ENCODE assay signal across 12 cellular contexts in the genomic region with DNA sequence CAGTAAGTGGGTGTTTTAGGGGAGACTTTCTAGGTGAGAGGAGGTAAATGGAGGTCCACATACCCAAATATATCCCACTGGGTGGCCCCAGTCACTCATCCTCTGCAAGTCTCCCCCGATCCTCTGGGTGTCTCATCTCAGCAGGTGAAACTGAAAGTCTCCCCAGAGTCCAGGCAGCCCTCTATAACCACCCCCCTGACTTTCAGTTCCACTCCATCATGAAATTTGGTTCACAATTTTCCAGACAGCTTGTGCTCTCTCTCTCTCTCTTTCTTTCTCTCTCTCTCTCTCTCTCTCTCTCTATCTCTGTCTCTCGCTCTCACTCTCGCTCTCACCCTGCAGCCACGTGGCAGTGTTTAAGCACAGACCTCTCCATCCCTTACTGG.
DNase-seq lines count a peak whose midpoint lies in the region; ATAC-seq and TF ChIP-seq lines count a peak whose summit lies in the region.
"Had no signal": no experiment of that assay in that cellular context is flagged by ENCODE, and none has a peak within 500 bp of the region (broad histone marks: within the 10 kb centered on the region; RNA-seq: fewer than 3 reads in every experiment).

No MANE protein-coding gene starts in this region.

- no peaks in the 10 kb centered on the region for H4K20me1 ChIP-seq in MM.1S (ENCODE audit: insufficient read depth, low read length)

- in situ Hi-C loops in GM13977 (cut with MboI; ENCODE audit: low pct_unique_long_range_greater_than_20kb, low sequenced_read_pairs, unreplicated experiment), result no loop called here

- H2AFZ ChIP-seq in MM.1S (ENCODE audit: low read length), result peak overlapping the region; percentile 63

- peak overlapping the region; percentile 10; the same call in 1 of the 2 replicates for H3K27ac ChIP-seq in MM.1S (ENCODE audit: low read length)

- H3K4me3 ChIP-seq in MM.1S (ENCODE audit: low read length), result peak overlapping the region; percentile 43
- no peak overlapping the region for H3K4me3 ChIP-seq in foreskin fibroblast (ENCODE audit: low read depth in 1 of 2, low read length in 2 of 2)

- TF ChIP-seq CTCF in GM13977 (IDR thresholded peaks at IDR 0.05; ENCODE audit: extremely low read depth, insufficient read depth, missing control alignments), result no peak
- peak; percentile 15; the same call in 1 of the 2 replicates for TF ChIP-seq CTCF in MM.1S (IDR thresholded peaks at IDR 0.05; ENCODE audit: low read length)
- no peak for TF ChIP-seq CTCF in nephron (IDR thresholded peaks at IDR 0.05; ENCODE audit: unreplicated experiment in 3 of 3)
- TF ChIP-seq CTCF in foreskin fibroblast (IDR thresholded peaks at IDR 0.05; ENCODE audit: low read depth, low read length), result no peak

- H3K36me3 ChIP-seq in MM.1S (replicated peaks; ENCODE audit: insufficient read depth, low read length), result no peaks in the 10 kb centered on the region

- H3K9me3 ChIP-seq in MM.1S (replicated peaks; ENCODE audit: insufficient read depth, low read length), result no peaks in the 10 kb centered on the region

- H3K79me2 ChIP-seq in MM.1S (ENCODE audit: low read length), result no peaks in the 10 kb centered on the region

- H3K9ac ChIP-seq in MM.1S (ENCODE audit: low read length), result no peak overlapping the region

- H3K4me2 ChIP-seq in MM.1S (ENCODE audit: low read depth, low read length), result peak overlapping the region; percentile 85

- H3K27me3 ChIP-seq in MM.1S (replicated peaks; ENCODE audit: insufficient read depth, low read length), result no peaks in the 10 kb centered on the region

- peaks cover 3% of the 10 kb centered on the region for H3K9me3 Mint-ChIP-seq in nephron

- DNase-seq in GM13977 (ENCODE audit: low spot score) (peak; percentile 82), MM.1S (peak; percentile 76), NK-92 (lab: John Stamatoyannopoulos, UW; ENCODE audit: unreplicated experiment) (no peak), pons (ENCODE audit: low spot score) (no peak), NCI-H510A treated with DMSO at 0.1 percent for 48 hours (lab: John Stamatoyannopoulos, UW) (no peak), foreskin fibroblast (no peak)
- DNase-seq: activated CD4-positive, CD25-positive, alpha-beta regulatory T cell; midbrain; stimulated activated CD4-positive, alpha-beta T cell treated with anti-CD3 and anti-CD28 coated beads, Interleukin-1b, Interleukin-23, amount 100 ng/mL, for 48 hours; stimulated activated naive CD4-positive, alpha-beta T cell treated with Interleukin-2 at 50 U/mL for 16 hours had no signal

- peaks cover 27% of the 10 kb centered on the region for H3K4me1 Mint-ChIP-seq in nephron

- peaks cover 4% of the 10 kb centered on the region for H3K36me3 Mint-ChIP-seq in nephron (ENCODE audit: low read depth)

- H3K27ac Mint-ChIP-seq in nephron, result peak overlapping the region in 2 of 3 experiments; percentile 25 to 62

- peaks cover 49% of the 10 kb centered on the region for H3K27me3 Mint-ChIP-seq in nephron (ENCODE audit: low read depth)

- no peaks in the 10 kb centered on the region for H3K9me2 ChIP-seq in MM.1S (replicated peaks; ENCODE audit: insufficient read depth, low read length)

- peak; percentile 59 for ATAC-seq in GM21576 (IDR thresholded peaks at IDR 0.05; ENCODE audit: unreplicated experiment)

- peaks cover 10% of the 10 kb centered on the region for H3K4me1 ChIP-seq in MM.1S (ENCODE audit: low read length)

- H3F3A ChIP-seq in MM.1S (ENCODE audit: insufficient read depth, low read length), result no peaks in the 10 kb centered on the region

- H3K4me3 Mint-ChIP-seq in nephron, result no peak overlapping the region

Comparison
In these comparisons a context has a peak if more than half of its experiments do, and no peak if none do; other contexts are left out.
1. DNase-seq: peak in GM13977 (single experiment) and MM.1S (single experiment); none in NK-92 (single experiment), pons (single experiment), NCI-H510A treated with DMSO at 0.1 percent for 48 hours (single experiment) and foreskin fibroblast (0 of 2).